6 cellular contexts compared by ENCODE assay signal in genomic region chr3:184381261-184382224, GRCh38. TPM values are rescaled to one million over a fixed set of nuclear protein-coding genes. Genes with fewer than 3 reads are reported as not detected.
DNase-seq lines count a peak whose midpoint lies in the region; ATAC-seq and TF ChIP-seq lines count a peak whose summit lies in the region.

No MANE protein-coding gene starts in this region.

- DNase-seq in GM20000 (ENCODE audit: low spot score) (peak; percentile 42), DMS114 treated with DMSO at 0.1 percent for 48 hours (lab: John Stamatoyannopoulos, UW; ENCODE audit: unreplicated experiment) (no peak), left lobe of liver (ENCODE audit: low spot score) (no peak)
- DNase-seq in central memory CD8-positive, alpha-beta T cell (ENCODE audit: low spot score in 2 of 2): no peak
- no peak for DNase-seq in naive thymus-derived CD4-positive, alpha-beta T cell

- peaks cover 0 to 9% of the 10 kb centered on the region in 2 donors for H3K27me3 ChIP-seq in naive thymus-derived CD4-positive, alpha-beta T cell (ENCODE audit: control insufficient read depth in 2 of 2, insufficient read depth in 2 of 2, low read length in 2 of 2)

- CTCF ChIA-PET in naive thymus-derived CD4-positive, alpha-beta T cell (lab: Charles Lee): no interaction called here

- H3K4me3 Mint-ChIP-seq in central memory CD8-positive, alpha-beta T cell: peak overlapping the region; percentile 55
- peak overlapping the region; percentile 36 to 84 (median 72) for H3K4me3 Mint-ChIP-seq in naive thymus-derived CD4-positive, alpha-beta T cell

- TF ChIP-seq CTCF in GM20000 (IDR thresholded peaks at IDR 0.05; ENCODE audit: extremely low read depth, missing control alignments): no peak

- peaks cover 2% of the 10 kb centered on the region for H3K36me3 Mint-ChIP-seq in central memory CD8-positive, alpha-beta T cell (ENCODE audit: insufficient read depth)
- peaks cover 0 to 1% (median 0%) of the 10 kb centered on the region in 5 donors for H3K36me3 Mint-ChIP-seq in naive thymus-derived CD4-positive, alpha-beta T cell

- ATAC-seq in central memory CD8-positive, alpha-beta T cell (replicated peaks; ENCODE audit: extremely low read depth, poor library complexity, severe bottlenecking): no peak
- ATAC-seq in naive thymus-derived CD4-positive, alpha-beta T cell: peak; percentile 34
- no peak for ATAC-seq in GM18870 (IDR thresholded peaks at IDR 0.05; ENCODE audit: unreplicated experiment)
- ATAC-seq in left lobe of liver: no peak

- H3K27ac Mint-ChIP-seq in central memory CD8-positive, alpha-beta T cell (ENCODE audit: low read depth): no peak overlapping the region
- H3K27ac Mint-ChIP-seq in naive thymus-derived CD4-positive, alpha-beta T cell: no peak overlapping the region

- intact Hi-C loops in naive thymus-derived CD4-positive, alpha-beta T cell (cut with micrococcal nuclease): no loop called here

- POLR2A ChIA-PET in naive thymus-derived CD4-positive, alpha-beta T cell (lab: Charles Lee): no interaction called here

- peaks cover 4 to 5% of the 10 kb centered on the region in 2 donors for H3K4me1 ChIP-seq in naive thymus-derived CD4-positive, alpha-beta T cell (ENCODE audit: control insufficient read depth in 2 of 2, insufficient read depth in 2 of 2, low read length in 2 of 2)

- no peaks in the 10 kb centered on the region for H3K36me3 ChIP-seq in naive thymus-derived CD4-positive, alpha-beta T cell (ENCODE audit: control insufficient read depth in 2 of 3, insufficient read depth in 3 of 3, low read length in 3 of 3)

- no peaks in the 10 kb centered on the region for H3K4me1 Mint-ChIP-seq in central memory CD8-positive, alpha-beta T cell
- H3K4me1 Mint-ChIP-seq in naive thymus-derived CD4-positive, alpha-beta T cell: peaks cover 0 to 15% (median 8%) of the 10 kb centered on the region in 7 donors

- H3K4me3 ChIP-seq in naive thymus-derived CD4-positive, alpha-beta T cell (ENCODE audit: low read length): peak overlapping the region; percentile 36

- peaks cover 80% of the 10 kb centered on the region for H3K27me3 Mint-ChIP-seq in central memory CD8-positive, alpha-beta T cell
- H3K27me3 Mint-ChIP-seq in naive thymus-derived CD4-positive, alpha-beta T cell: peaks cover 33 to 75% (median 40%) of the 10 kb centered on the region in 5 donors

- no peaks in the 10 kb centered on the region for H3K9me3 Mint-ChIP-seq in central memory CD8-positive, alpha-beta T cell
- H3K9me3 Mint-ChIP-seq in naive thymus-derived CD4-positive, alpha-beta T cell: no peaks in the 10 kb centered on the region

- H3K27ac ChIP-seq in naive thymus-derived CD4-positive, alpha-beta T cell (ENCODE audit: low read depth, low read length): no peak overlapping the region

- no peaks in the 10 kb centered on the region for H3K9me3 ChIP-seq in naive thymus-derived CD4-positive, alpha-beta T cell (ENCODE audit: control insufficient read depth in 2 of 3, low read length in 3 of 3)

RNA-seq across cellular contexts. Expression of gene CHRD, which starts 1.7 kb away (rescaled TPM):
- not detected for total RNA-seq in naive thymus-derived CD4-positive, alpha-beta T cell
- not detected for polyA plus RNA-seq in naive thymus-derived CD4-positive, alpha-beta T cell
- 88.3 TPM for total RNA-seq in left lobe of liver

RNA-seq across cellular contexts. Expression of gene THPO, which starts 3.5 kb away (rescaled TPM):
- total RNA-seq in naive thymus-derived CD4-positive, alpha-beta T cell: not detected
- not detected for polyA plus RNA-seq in naive thymus-derived CD4-positive, alpha-beta T cell
- total RNA-seq in left lobe of liver: 8.5 TPM

RNA-seq across cellular contexts. Expression of gene POLR2H, which starts 20.0 kb away (rescaled TPM):
- 100 to 1,000 TPM in 1 of 5 experiments, 10 to 100 TPM in 4; 34.9 to 112 (median 56.6) TPM for total RNA-seq in naive thymus-derived CD4-positive, alpha-beta T cell
- 10 to 100 TPM; 69.2 to 74.9 TPM for polyA plus RNA-seq in naive thymus-derived CD4-positive, alpha-beta T cell
- total RNA-seq in left lobe of liver: 33.9 TPM

RNA-seq across cellular contexts. Expression of gene CLCN2, which starts 20.1 kb away (rescaled TPM):
- total RNA-seq in naive thymus-derived CD4-positive, alpha-beta T cell: 1 to 10 TPM; 3.5 to 6.0 (median 5.0) TPM
- 1 to 10 TPM in 1 of 2 donors, under 1 TPM in 1; 0.91 to 1.1 TPM for polyA plus RNA-seq in naive thymus-derived CD4-positive, alpha-beta T cell
- 4.8 TPM for total RNA-seq in left lobe of liver

RNA-seq across cellular contexts. Expression of gene FAM131A, which starts 44.1 kb away (rescaled TPM):
- 10 to 100 TPM in 3 of 5 experiments, 1 to 10 TPM in 2; 5.7 to 13.4 (median 10.3) TPM for total RNA-seq in naive thymus-derived CD4-positive, alpha-beta T cell
- 1 to 10 TPM; 2.2 to 2.5 TPM for polyA plus RNA-seq in naive thymus-derived CD4-positive, alpha-beta T cell
- total RNA-seq in left lobe of liver: 2.5 TPM

Comparison
In these comparisons a context has a peak if more than half of its experiments do, and no peak if none do; other contexts are left out.
1. RNA of gene CHRD, which starts 1.7 kb away (total RNA-seq): 88.3 TPM in left lobe of liver (single experiment); not detected in naive thymus-derived CD4-positive, alpha-beta T cell; every median in the first group is over 10 times any median in the second.